In the genomic region with DNA sequence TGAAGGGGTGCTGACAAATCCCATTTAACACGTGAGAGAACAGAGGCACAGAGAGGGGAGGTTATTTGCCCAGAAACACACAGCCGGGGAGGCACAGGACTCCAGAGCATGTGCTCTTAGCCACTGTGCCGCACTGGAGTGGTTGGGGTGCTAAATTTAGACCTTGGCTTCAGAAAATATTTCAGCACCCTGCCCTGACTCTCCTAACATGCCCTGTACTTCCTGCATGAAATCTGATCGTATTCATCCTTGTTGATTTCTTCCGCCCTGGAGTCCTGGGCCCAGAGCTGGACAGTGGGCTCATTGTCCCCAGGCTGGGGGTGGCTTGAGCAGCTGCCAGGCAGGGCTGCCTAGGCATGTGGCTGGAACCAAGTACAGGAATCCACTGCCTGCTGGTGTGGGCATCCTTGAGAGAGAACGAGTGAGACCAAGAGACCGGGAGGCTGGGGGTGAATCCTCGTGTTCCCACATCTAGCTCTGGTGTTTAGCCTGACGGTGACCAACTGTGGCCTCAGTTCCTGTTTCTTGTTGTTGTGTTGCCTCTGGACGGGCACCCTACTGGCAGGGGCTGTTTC, we compare ENCODE assay signal across 10 cellular contexts. TPM values are rescaled to one million over a fixed set of nuclear protein-coding genes. Genes with fewer than 3 reads are reported as not detected.
DNase-seq lines count a peak whose midpoint lies in the region; ATAC-seq, FAIRE-seq and TF ChIP-seq lines count a peak whose summit lies in the region.
"Had no signal": no experiment of that assay in that cellular context is flagged by ENCODE, and none has a peak within 500 bp of the region (broad histone marks: within the 10 kb centered on the region; RNA-seq: fewer than 3 reads in every experiment).

No MANE protein-coding gene starts in this region.

- peaks cover 56% of the 10 kb centered on the region for H3K4me1 ChIP-seq in adipocyte (ENCODE audit: control insufficient read depth, insufficient read depth, low read length)
- H3K4me1 ChIP-seq in sigmoid colon, result peaks cover 0 to 27% (median 24%) of the 10 kb centered on the region in 4 donors
- H3K4me1 ChIP-seq in vagina, result peaks cover 26% of the 10 kb centered on the region

- peak overlapping the region; percentile 54 to 68 (median 62) for H3K27ac ChIP-seq in sigmoid colon
- no peak overlapping the region for H3K27ac ChIP-seq in vagina

- H3K27me3 ChIP-seq in adipocyte (replicated peaks; ENCODE audit: control insufficient read depth, insufficient read depth, low read length), result no peaks in the 10 kb centered on the region
- no peaks in the 10 kb centered on the region for H3K27me3 ChIP-seq in sigmoid colon
- no peaks in the 10 kb centered on the region for H3K27me3 ChIP-seq in vagina

- H3K9ac ChIP-seq in adipocyte (ENCODE audit: low read length), result peak overlapping the region; percentile 24

- DNase-seq in GM12891 (ENCODE audit: insufficient read length, low spot score), result no peak
- DNase-seq in adipocyte (ENCODE audit: low read depth), result peak; percentile 48
- DNase-seq in cardiac septum (ENCODE audit: low spot score), result peak; percentile 82
- DNase-seq in sigmoid colon, result peak; percentile 84
- no peak for DNase-seq in NCI-H187 treated with DMSO at 0.1 percent for 48 hours (lab: John Stamatoyannopoulos, UW)
- DNase-seq in vagina (ENCODE audit: extremely low spot score in 2 of 2), result no peak
- DNase-seq: cortex of kidney, T-helper 17 cell had no signal

- no peak for TF ChIP-seq POLR2A in GM12891 (IDR thresholded peaks at IDR 0.05; ENCODE audit: low read depth, low read length)
- no peak for TF ChIP-seq POLR2A in sigmoid colon (IDR thresholded peaks at IDR 0.05)
- no peak for TF ChIP-seq POLR2A in vagina (IDR thresholded peaks at IDR 0.05)

- H3K36me3 ChIP-seq in adipocyte (ENCODE audit: control insufficient read depth, insufficient read depth, low read length, severe bottlenecking) (peaks cover 11% of the 10 kb centered on the region), sigmoid colon (peaks cover 0 to 3% (median 0%) of the 10 kb centered on the region in 4 donors), vagina (no peaks in the 10 kb centered on the region)

- WGBS in sigmoid colon, 2 donors, result 59 to 69% methylated on average over 10 of the region's 10 CpGs

- H3K9me3 ChIP-seq in adipocyte (ENCODE audit: control insufficient read depth, low read length) (no peaks in the 10 kb centered on the region), sigmoid colon (no peaks in the 10 kb centered on the region), vagina (no peaks in the 10 kb centered on the region)

- no peak for TF ChIP-seq EP300 in sigmoid colon (IDR thresholded peaks at IDR 0.05)

- no peak for ATAC-seq in HG02623 (IDR thresholded peaks at IDR 0.05; ENCODE audit: unreplicated experiment)
- ATAC-seq in HG02884 (IDR thresholded peaks at IDR 0.05; ENCODE audit: unreplicated experiment), result no peak
- ATAC-seq: T-helper 17 cell had no signal

- TF ChIP-seq CTCF in sigmoid colon (IDR thresholded peaks at IDR 0.05) (no peak), vagina (IDR thresholded peaks at IDR 0.05) (no peak)

- intact Hi-C loops in cardiac septum (cut with DNase I) (no loop called here), sigmoid colon (cut with DNase I) (no loop called here), vagina (cut with DNase I) (no loop called here)

- no peak for FAIRE-seq in GM12891 (lab: Jason Lieb, UNC)

- H3K4me3 ChIP-seq in adipocyte (ENCODE audit: low read length) (peak overlapping the region; percentile 3), sigmoid colon (no peak overlapping the region), vagina (no peak overlapping the region)

TF ChIP-seq in GM12891, 5 proteins besides CTCF, POLR2A, EP300 and RAD21:
- TF ChIP-seq SPI1 (IDR thresholded peaks at IDR 0.05; ENCODE audit: low read depth, low read length) (peak; percentile 16; the same call in 1 of the 2 replicates), TAF1 (IDR thresholded peaks at IDR 0.05; ENCODE audit: low read depth, low read length) (no peak)
TF ChIP-seq in GM12891: peak in this region for 1.

RNA-seq across cellular contexts. Expression of a gene that starts 5.3 kb away (rescaled TPM):
- 1.6 TPM for polyA plus RNA-seq in GM12891 (2012; ENCODE audit: low read depth, missing spikeins)
- 35.9 TPM for total RNA-seq in cardiac septum
- total RNA-seq in sigmoid colon, result 10 to 100 TPM; 13.2 to 23.8 (median 15.9) TPM
- polyA plus RNA-seq in sigmoid colon, result 1 to 10 TPM in 2 of 3 donors, under 1 TPM in 1; 0.69 to 8.8 (median 3.6) TPM
- total RNA-seq in vagina, result 22.1 TPM

RNA-seq across cellular contexts. Expression of a gene that starts 14.9 kb away (rescaled TPM):
- polyA plus RNA-seq in GM12891 (2012; ENCODE audit: low read depth, missing spikeins), result not detected
- 0.59 TPM for total RNA-seq in cardiac septum
- not detected for total RNA-seq in sigmoid colon
- polyA plus RNA-seq in sigmoid colon, result not detected
- total RNA-seq in vagina, result not detected
- total RNA-seq: T-helper 17 cell had no signal

RNA-seq across cellular contexts. Expression of a gene that starts 27.2 kb away (rescaled TPM):
- 0.05 TPM for polyA plus RNA-seq in GM12891 (2012; ENCODE audit: low read depth, missing spikeins)
- total RNA-seq in cardiac septum (not detected), sigmoid colon (1 to 10 TPM in 2 of 4 donors, under 1 TPM in 1, not detected in 1; 0.36 to 1.8 (median 1.7) TPM), vagina (0.49 TPM)
- under 1 TPM in 1 of 3 donors, not detected in 2; 0.23 TPM for polyA plus RNA-seq in sigmoid colon
- total RNA-seq: T-helper 17 cell had no signal

RNA-seq across cellular contexts. Expression of a gene that starts 35.8 kb away (rescaled TPM):
- polyA plus RNA-seq in GM12891 (2012; ENCODE audit: low read depth, missing spikeins), result 80.9 TPM
- 24.8 TPM for total RNA-seq in cardiac septum
- 10 to 100 TPM; 27.8 to 54.6 (median 47.2) TPM for total RNA-seq in sigmoid colon
- 100 to 1,000 TPM; 103 to 122 (median 115) TPM for polyA plus RNA-seq in sigmoid colon
- 134 TPM for total RNA-seq in vagina

RNA-seq across cellular contexts. Expression of a gene that starts 55.8 kb away (rescaled TPM):
- polyA plus RNA-seq in GM12891 (2012; ENCODE audit: low read depth, missing spikeins), result 23.3 TPM
- total RNA-seq in cardiac septum, result 14.3 TPM
- 10 to 100 TPM; 40.4 to 55.8 (median 44.8) TPM for total RNA-seq in sigmoid colon
- 100 to 1,000 TPM in 1 of 3 donors, 10 to 100 TPM in 2; 71.5 to 102 (median 79.4) TPM for polyA plus RNA-seq in sigmoid colon
- total RNA-seq in vagina, result 53.3 TPM

Comparison
In these comparisons a context has a peak if more than half of its experiments do, and no peak if none do; other contexts are left out.
1. DNase-seq: peak in adipocyte (single experiment), cardiac septum (single experiment) and sigmoid colon (single experiment); none in GM12891 (single experiment), NCI-H187 treated with DMSO at 0.1 percent for 48 hours (single experiment) and vagina (0 of 2).